ENCODE assay signal across 12 cellular contexts in genomic region chr6:111663232-111663631, GRCh38. TPM values are rescaled to one million over a fixed set of nuclear protein-coding genes. Genes with fewer than 3 reads are reported as not detected.
DNase-seq lines count a peak whose midpoint lies in the region; ATAC-seq and TF ChIP-seq lines count a peak whose summit lies in the region.
"Had no signal": no experiment of that assay in that cellular context is flagged by ENCODE, and none has a peak within 500 bp of the region (broad histone marks: within the 10 kb centered on the region; RNA-seq: fewer than 3 reads in every experiment).

No MANE protein-coding gene starts in this region.

- no peak overlapping the region for H4K5ac ChIP-seq in mesendoderm (ENCODE audit: low read length)

- H3K4me1 ChIP-seq in mesendoderm (ENCODE audit: control insufficient read depth, low read depth, low read length), result peaks cover 15% of the 10 kb centered on the region
- peaks cover 46 to 65% of the 10 kb centered on the region in 2 donors for H3K4me1 ChIP-seq in thyroid gland
- H3K4me1 ChIP-seq: pancreas had no signal

- H3K27ac ChIP-seq in mesendoderm (ENCODE audit: low read depth, low read length) (no peak overlapping the region), thyroid gland (peak overlapping the region; percentile 42 to 84 (median 70))
- H3K27ac ChIP-seq: pancreas, PC-9 had no signal

- H3K27me3 Mint-ChIP-seq in activated CD4-positive, alpha-beta T cell treated with anti-CD3 and anti-CD28 coated beads, Interleukin-2, amount 10 ng/mL, durations not matched to agents 7 days and 5 days, result no peaks in the 10 kb centered on the region
- no peaks in the 10 kb centered on the region for H3K27me3 Mint-ChIP-seq in chondrocyte (ENCODE audit: low read depth)

- H2AK5ac ChIP-seq in mesendoderm (ENCODE audit: low read length), result no peak overlapping the region

- DNase-seq in activated CD4-positive, alpha-beta T cell treated with anti-CD3 and anti-CD28 coated beads, Interleukin-2, amount 10 ng/mL, durations not matched to agents 7 days and 5 days, result no peak
- DNase-seq in activated CD4-positive, alpha-beta T cell treated with anti-CD3 and anti-CD28 coated beads for 1 hour, result no peak
- DNase-seq in chondrocyte (ENCODE audit: low spot score) (no peak), mesendoderm (peak; percentile 59), thyroid gland (peak; percentile 23 to 45), hippocampal formation (lab: John Stamatoyannopoulos, UW) (no peak)
- DNase-seq: activated T-cell treated with anti-CD3 and anti-CD28 coated beads for 4 hours, Karpas-422, pancreas, PC-9 had no signal

- H2BK5ac ChIP-seq in mesendoderm (ENCODE audit: low read length), result no peak overlapping the region

- CTCF ChIA-PET in activated CD4-positive, alpha-beta T cell treated with anti-CD3 and anti-CD28 coated beads, Interleukin-2, amount 10 ng/mL, durations not matched to agents 7 days and 5 days (lab: Charles Lee), result interaction anchor here (0.6 kb wide), 1 partner anchor 64 kb away, joined by 3 read pairs; no protein-coding TSS in a partner anchor

- peak overlapping the region; percentile 69 for H3K27ac Mint-ChIP-seq in activated CD4-positive, alpha-beta T cell treated with anti-CD3 and anti-CD28 coated beads, Interleukin-2, amount 10 ng/mL, durations not matched to agents 7 days and 5 days
- H3K27ac Mint-ChIP-seq in chondrocyte (ENCODE audit: unreplicated experiment), result peak overlapping the region; percentile 78

- H3K36me3 Mint-ChIP-seq in activated CD4-positive, alpha-beta T cell treated with anti-CD3 and anti-CD28 coated beads, Interleukin-2, amount 10 ng/mL, durations not matched to agents 7 days and 5 days (ENCODE audit: low read depth), result peaks cover 37% of the 10 kb centered on the region
- peaks cover 9% of the 10 kb centered on the region for H3K36me3 Mint-ChIP-seq in chondrocyte (ENCODE audit: low read depth)

- H3K9ac ChIP-seq in mesendoderm (ENCODE audit: low read length), result no peak overlapping the region

- no peak overlapping the region for H3K4me2 ChIP-seq in mesendoderm (ENCODE audit: low read length)
- H3K4me2 ChIP-seq: PC-9 had no signal

- intact Hi-C loops in thyroid gland (cut with DNase I), result no loop called here

- TF ChIP-seq CTCF in chondrocyte (IDR thresholded peaks at IDR 0.05) (peak; percentile 37), thyroid gland (IDR thresholded peaks at IDR 0.05) (no peak)

- no peak overlapping the region for H3K4me3 Mint-ChIP-seq in activated CD4-positive, alpha-beta T cell treated with anti-CD3 and anti-CD28 coated beads, Interleukin-2, amount 10 ng/mL, durations not matched to agents 7 days and 5 days
- H3K4me3 Mint-ChIP-seq in chondrocyte (ENCODE audit: unreplicated experiment), result peak overlapping the region; percentile 33

- H3K4ac ChIP-seq in mesendoderm (ENCODE audit: low read depth, low read length), result no peak overlapping the region

- H3K4me3 ChIP-seq in mesendoderm (ENCODE audit: low read length), result no peak overlapping the region
- no peak overlapping the region for H3K4me3 ChIP-seq in thyroid gland (replicated peaks in 1 of 3)
- H3K4me3 ChIP-seq: pancreas, PC-9 had no signal

- POLR2A ChIA-PET in activated CD4-positive, alpha-beta T cell treated with anti-CD3 and anti-CD28 coated beads, Interleukin-2, amount 10 ng/mL, durations not matched to agents 7 days and 5 days (lab: Charles Lee), result no interaction called here

- H2BK120ac ChIP-seq in mesendoderm (ENCODE audit: low read depth, low read length), result no peak overlapping the region

- no peaks in the 10 kb centered on the region for H3K79me1 ChIP-seq in mesendoderm (ENCODE audit: low read length)

- no peak overlapping the region for H3K18ac ChIP-seq in mesendoderm (ENCODE audit: low read length)

- no peak for TF ChIP-seq POLR2A in thyroid gland (IDR thresholded peaks at IDR 0.05)

- H3K79me2 ChIP-seq in mesendoderm (ENCODE audit: control insufficient read depth, insufficient read depth, low read length), result no peaks in the 10 kb centered on the region

- no peaks in the 10 kb centered on the region for H3K9me3 Mint-ChIP-seq in activated CD4-positive, alpha-beta T cell treated with anti-CD3 and anti-CD28 coated beads, Interleukin-2, amount 10 ng/mL, durations not matched to agents 7 days and 5 days
- no peaks in the 10 kb centered on the region for H3K9me3 Mint-ChIP-seq in chondrocyte (ENCODE audit: low read depth)

- no peaks in the 10 kb centered on the region for H3K27me3 ChIP-seq in mesendoderm (ENCODE audit: insufficient read depth, low read length, poor library complexity)
- H3K27me3 ChIP-seq in thyroid gland, result no peaks in the 10 kb centered on the region
- H3K27me3 ChIP-seq: pancreas had no signal

- H3K36me3 ChIP-seq in mesendoderm (ENCODE audit: control insufficient read depth, insufficient read depth, low read length), result no peaks in the 10 kb centered on the region
- H3K36me3 ChIP-seq in thyroid gland, result no peaks in the 10 kb centered on the region
- H3K36me3 ChIP-seq: pancreas had no signal

- ATAC-seq in GM18517 (IDR thresholded peaks at IDR 0.05; ENCODE audit: unreplicated experiment), result no peak
- no peak for ATAC-seq in GM21447 (IDR thresholded peaks at IDR 0.05; ENCODE audit: unreplicated experiment)

- no peak overlapping the region for H3K23ac ChIP-seq in mesendoderm (ENCODE audit: low read length)

- no peak overlapping the region for H2BK15ac ChIP-seq in mesendoderm (replicated peaks; ENCODE audit: low read depth)

- no CpG with 5 or more reads among the region's 6 CpGs for WGBS in mesendoderm (ENCODE audit: extremely low coverage, insufficient coverage, low lambda C conversion rate)
- WGBS in thyroid gland, 2 donors, result 66 to 68% methylated on average over 4 to 6 of the region's 6 CpGs

- no peaks in the 10 kb centered on the region for H3K9me3 ChIP-seq in thyroid gland
- H3K9me3 ChIP-seq: pancreas had no signal

- no peak overlapping the region for H4K8ac ChIP-seq in mesendoderm (ENCODE audit: low read depth, low read length)

- H3K4me1 Mint-ChIP-seq in activated CD4-positive, alpha-beta T cell treated with anti-CD3 and anti-CD28 coated beads, Interleukin-2, amount 10 ng/mL, durations not matched to agents 7 days and 5 days, result peaks cover 2% of the 10 kb centered on the region
- peaks cover 45% of the 10 kb centered on the region for H3K4me1 Mint-ChIP-seq in chondrocyte (ENCODE audit: low read depth)

- H3K56ac ChIP-seq in mesendoderm (ENCODE audit: low read length), result peak overlapping the region; percentile 0

RNA-seq across cellular contexts. Expression of gene TRAF3IP2, which starts 57.6 kb away (rescaled TPM):
- 10 to 100 TPM; 30.2 to 34.1 TPM for total RNA-seq in activated CD4-positive, alpha-beta T cell treated with anti-CD3 and anti-CD28 coated beads, Interleukin-2, amount 10 ng/mL, durations not matched to agents 7 days and 5 days
- total RNA-seq in chondrocyte (29.3 to 51.5 TPM (median 29.9 TPM) in 3 replicates), thyroid gland (10 to 100 TPM; 33.2 to 39.6 (median 37.0) TPM)
- polyA plus RNA-seq in mesendoderm (2013, experiment 1 of 2), result 23.9 TPM
- polyA plus RNA-seq in mesendoderm (2013, experiment 2 of 2), result 23.3 TPM

Comparison
In these comparisons a context has a peak if more than half of its experiments do, and no peak if none do; other contexts are left out.
1. DNase-seq: peak in mesendoderm (single experiment) and thyroid gland (2 of 2); none in activated CD4-positive, alpha-beta T cell treated with anti-CD3 and anti-CD28 coated beads, Interleukin-2, amount 10 ng/mL, durations not matched to agents 7 days and 5 days (single experiment), activated CD4-positive, alpha-beta T cell treated with anti-CD3 and anti-CD28 coated beads for 1 hour (single experiment), chondrocyte (single experiment) and hippocampal formation (0 of 2).